In genomic region chr6:15232836-15233510, GRCh38 we compare ENCODE assay signal across 18 cellular contexts. TPM values are rescaled to one million over a fixed set of nuclear protein-coding genes. Genes with fewer than 3 reads are reported as not detected.
DNase-seq lines count a peak whose midpoint lies in the region; ATAC-seq, FAIRE-seq and TF ChIP-seq lines count a peak whose summit lies in the region.
"Had no signal": no experiment of that assay in that cellular context is flagged by ENCODE, and none has a peak within 500 bp of the region (broad histone marks: within the 10 kb centered on the region; RNA-seq: fewer than 3 reads in every experiment).

No MANE protein-coding gene starts in this region.

- peak overlapping the region in 2 of 6 donors; percentile 34 to 52 for H3K27ac Mint-ChIP-seq in naive B cell
- H3K27ac Mint-ChIP-seq in HFFc6, result no peak overlapping the region
- H3K27ac Mint-ChIP-seq: GM23338 had no signal

- ATAC-seq in naive B cell (ENCODE audit: low read depth in 2 of 2), result peak; percentile 81 to 86
- ATAC-seq: GM23338 had no signal

- H3K27me3 ChIP-seq in Karpas-422 (ENCODE audit: low read length) (no peaks in the 10 kb centered on the region), OCI-LY3 (ENCODE audit: low read depth, low read length) (no peaks in the 10 kb centered on the region)
- H3K27me3 ChIP-seq: BE2C, Peyer's patch, SJCRH30 had no signal

- no peak for TF ChIP-seq POLR2A in GM12891 (IDR thresholded peaks at IDR 0.05; ENCODE audit: low read depth, low read length)

- H3K4me2 ChIP-seq in Karpas-422 (ENCODE audit: low read depth, low read length, poor library complexity, severe bottlenecking), result no peak overlapping the region
- H3K4me2 ChIP-seq in OCI-LY3 (ENCODE audit: low read length), result peak overlapping the region; percentile 27
- H3K4me2 ChIP-seq: GM23338 had no signal

- H3K27ac ChIP-seq in Karpas-422 (ENCODE audit: low read length) (no peak overlapping the region), OCI-LY3 (ENCODE audit: low read length) (no peak overlapping the region), coronary artery (no peak overlapping the region)
- H3K27ac ChIP-seq: Peyer's patch, SJCRH30 had no signal

- H3K4me3 Mint-ChIP-seq in naive B cell (peak overlapping the region in 4 of 8 donors; percentile 10 to 87 (median 39)), HFFc6 (no peak overlapping the region)
- H3K4me3 Mint-ChIP-seq: GM23338 had no signal

- peak; percentile 59 for FAIRE-seq in GM12891 (lab: Jason Lieb, UNC)

- TF ChIP-seq CTCF in OCI-LY3 (IDR thresholded peaks at IDR 0.05; ENCODE audit: low read depth, low read length) (no peak), coronary artery (IDR thresholded peaks at IDR 0.05) (no peak), GM20000 (IDR thresholded peaks at IDR 0.05; ENCODE audit: extremely low read depth, missing control alignments) (no peak), HFFc6 (IDR thresholded peaks at IDR 0.05) (no peak)

- H3K27me3 Mint-ChIP-seq in naive B cell (no peaks in the 10 kb centered on the region), HFFc6 (ENCODE audit: insufficient read depth) (no peaks in the 10 kb centered on the region)

- H3K4me1 Mint-ChIP-seq in naive B cell (peaks cover 16 to 43% (median 16%) of the 10 kb centered on the region in 3 donors), HFFc6 (ENCODE audit: low read depth) (no peaks in the 10 kb centered on the region)

- H3K9me3 Mint-ChIP-seq in naive B cell (no peaks in the 10 kb centered on the region), HFFc6 (peaks cover 3% of the 10 kb centered on the region; the same call in 1 of the 2 replicates)
- H3K9me3 Mint-ChIP-seq: GM23338 had no signal

- H4K20me1 ChIP-seq in Karpas-422 (ENCODE audit: insufficient read depth, low read depth, low read length) (no peaks in the 10 kb centered on the region), OCI-LY3 (ENCODE audit: insufficient read depth, low read length) (no peaks in the 10 kb centered on the region)

- no peaks in the 10 kb centered on the region for H3K36me3 ChIP-seq in Karpas-422 (ENCODE audit: insufficient read depth, low read length)
- no peaks in the 10 kb centered on the region for H3K36me3 ChIP-seq in OCI-LY3 (replicated peaks; ENCODE audit: low read depth, low read length)
- H3K36me3 ChIP-seq: BE2C, Peyer's patch, SJCRH30 had no signal

- no peak overlapping the region for H3K4me3 ChIP-seq in Karpas-422 (ENCODE audit: low read length)
- H3K4me3 ChIP-seq in OCI-LY3 (ENCODE audit: low read length), result no peak overlapping the region
- H3K4me3 ChIP-seq in coronary artery, result no peak overlapping the region
- H3K4me3 ChIP-seq: GM23338, Peyer's patch, SJCRH30 had no signal

- no peaks in the 10 kb centered on the region for H3K9me3 ChIP-seq in Karpas-422 (ENCODE audit: low read length)
- H3K9me3 ChIP-seq in OCI-LY3 (ENCODE audit: insufficient read depth, low read length), result no peaks in the 10 kb centered on the region
- H3K9me3 ChIP-seq: BE2C, Peyer's patch, SJCRH30 had no signal

- H3K4me1 ChIP-seq in Karpas-422 (ENCODE audit: low read length) (peaks cover 3% of the 10 kb centered on the region), OCI-LY3 (ENCODE audit: low read length) (peaks cover 8% of the 10 kb centered on the region)
- H3K4me1 ChIP-seq: BE2C, Peyer's patch, SJCRH30 had no signal

- DNase-seq in GM12891 (ENCODE audit: insufficient read length, low spot score) (no peak), Karpas-422 (peak; percentile 43), naive B cell (peak; percentile 55), coronary artery (ENCODE audit: low spot score) (no peak), GM20000 (ENCODE audit: low spot score) (no peak), 8988T (no peak), HFFc6 (no peak)
- DNase-seq: ACHN; BE2C; Kasumi-1; NCI-H2107; NCI-H226; NCI-H526 treated with DMSO at 0.1 percent for 48 hours; NK-92 treated with Interleukin-12 subunit alpha and Interleukin-12 subunit beta, amount 100 ng/mL, for 24 hours; Peyer's patch; SJCRH30 had no signal

- H3K36me3 Mint-ChIP-seq in naive B cell (no peaks in the 10 kb centered on the region), HFFc6 (ENCODE audit: low read depth) (no peaks in the 10 kb centered on the region)

- no peaks in the 10 kb centered on the region for H3K79me2 ChIP-seq in Karpas-422 (ENCODE audit: low read length)
- no peaks in the 10 kb centered on the region for H3K79me2 ChIP-seq in OCI-LY3 (ENCODE audit: low read length)

- H2AFZ ChIP-seq in Karpas-422 (ENCODE audit: low read length) (no peak overlapping the region), OCI-LY3 (ENCODE audit: low read depth, low read length) (no peak overlapping the region)
- H2AFZ ChIP-seq: GM23338 had no signal

- no peaks in the 10 kb centered on the region for H3K9me2 ChIP-seq in Karpas-422 (replicated peaks; ENCODE audit: insufficient read depth, low read length)

- H3K9ac ChIP-seq in Karpas-422 (ENCODE audit: low read length), result no peak overlapping the region
- H3K9ac ChIP-seq in OCI-LY3 (ENCODE audit: low read length), result no peak overlapping the region

TF ChIP-seq in GM12891, 5 proteins besides CTCF, POLR2A, EP300 and RAD21:
- TF ChIP-seq POU2F2 (IDR thresholded peaks at IDR 0.05; ENCODE audit: low read depth, low read length) (no peak), SPI1 (IDR thresholded peaks at IDR 0.05; ENCODE audit: low read depth, low read length) (peak; percentile 95)

RNA-seq across cellular contexts. Expression of gene JARID2, which starts 12.9 kb away (rescaled TPM):
- 10.5 TPM for polyA plus RNA-seq in GM12891 (2012; ENCODE audit: low read depth, missing spikeins)
- total RNA-seq in Karpas-422 (2014; rRNA removed; shearing (Covaris generic); ENCODE audit: low replicate concordance), result 2.8 and 5.1 TPM in 2 replicates
- 10 to 100 TPM in 5 of 6 donors, 1 to 10 TPM in 1; 2.7 to 21.9 (median 16.6) TPM for polyA plus RNA-seq in naive B cell (ENCODE audit: low read depth in 6 of 6)
- 10 to 100 TPM in 1 of 6 experiments, 1 to 10 TPM in 5; 8.3 to 10.1 (median 9.5) TPM for total RNA-seq in HFFc6 (2021; fragmentation: NEBNext Ultra II Directional; extraction: Animal tissue kit (Norgen Biotek cat#: 25700))

Comparison
In these comparisons a context has a peak if more than half of its experiments do, and no peak if none do; other contexts are left out.
1. DNase-seq: peak in Karpas-422 (single experiment) and naive B cell (single experiment); none in GM12891 (single experiment), coronary artery (single experiment), GM20000 (single experiment), 8988T (single experiment) and HFFc6 (single experiment).